In the genomic region with DNA sequence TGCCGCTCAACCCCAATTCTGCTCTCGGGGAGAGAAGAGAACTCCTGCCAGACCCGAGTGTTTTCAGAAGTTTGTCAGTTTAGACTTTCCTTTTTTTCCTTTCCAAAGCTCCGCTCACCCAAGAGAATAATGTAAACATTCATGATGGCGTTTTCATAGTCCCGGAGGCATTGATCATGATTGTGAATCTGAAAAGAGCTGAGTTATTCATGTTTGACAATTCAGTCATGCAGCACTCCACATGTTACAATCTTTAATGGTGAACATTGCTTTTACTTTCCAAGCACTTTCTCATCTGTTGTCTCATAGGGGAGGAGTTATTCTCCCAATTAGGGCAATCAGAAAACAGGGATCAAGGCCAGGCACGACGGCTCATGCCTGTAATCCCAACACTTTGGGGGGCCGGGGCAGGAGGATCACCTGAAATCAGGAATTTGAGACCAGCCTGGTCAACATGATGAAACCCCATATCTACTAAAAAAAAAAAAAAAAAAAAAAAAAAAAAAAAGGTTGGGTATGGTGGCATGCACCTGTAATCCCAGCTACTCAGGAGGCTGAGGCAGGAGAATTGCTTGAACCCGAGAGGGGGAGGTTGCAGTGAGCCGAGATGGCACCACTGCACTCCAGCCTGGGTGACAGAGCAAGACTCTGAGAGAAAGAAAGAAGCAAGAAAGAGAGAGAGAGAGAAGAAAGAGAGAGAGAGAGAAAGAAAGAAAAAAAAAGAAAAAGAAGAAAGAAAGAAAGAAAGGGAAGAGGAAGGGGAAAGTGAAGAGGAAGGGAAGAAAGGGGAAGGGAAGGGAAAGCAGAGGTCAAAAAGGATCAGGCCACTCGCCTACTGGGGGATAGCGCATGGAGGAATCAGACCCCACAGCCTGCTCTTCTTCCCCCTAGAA, we compare ENCODE assay signal across 8 cellular contexts.
A peak's percentile ranks its signal among the peaks of the same experiment; 100 is the strongest.
DNase-seq lines count a peak whose midpoint lies in the region; ATAC-seq and TF ChIP-seq lines count a peak whose summit lies in the region.

No MANE protein-coding gene starts in this region.

- no peaks in the 10 kb centered on the region for H3K36me3 ChIP-seq in PC-3 (ENCODE audit: low read depth, low read length)

- H3K9ac ChIP-seq in PC-3 (ENCODE audit: low read length): no peak overlapping the region

- H3K4me3 Mint-ChIP-seq in endothelial cell (ENCODE audit: unreplicated experiment): peak overlapping the region; percentile 10
- H3K4me3 Mint-ChIP-seq in natural killer cell treated with Interleukin-12 subunit alpha and Interleukin-12 subunit beta and Interleukin-15 and Interleukin-18, amount 100 ng/mL, for 72 hours: peak overlapping the region; percentile 93

- no peaks in the 10 kb centered on the region for H3K9me3 Mint-ChIP-seq in endothelial cell (ENCODE audit: unreplicated experiment)
- H3K9me3 Mint-ChIP-seq in natural killer cell treated with Interleukin-12 subunit alpha and Interleukin-12 subunit beta and Interleukin-15 and Interleukin-18, amount 100 ng/mL, for 72 hours: no peaks in the 10 kb centered on the region

- H3K36me3 Mint-ChIP-seq in endothelial cell (ENCODE audit: low read depth, unreplicated experiment): no peaks in the 10 kb centered on the region
- no peaks in the 10 kb centered on the region for H3K36me3 Mint-ChIP-seq in natural killer cell treated with Interleukin-12 subunit alpha and Interleukin-12 subunit beta and Interleukin-15 and Interleukin-18, amount 100 ng/mL, for 72 hours

- peaks cover 3% of the 10 kb centered on the region for H3K4me1 Mint-ChIP-seq in endothelial cell (ENCODE audit: unreplicated experiment)
- H3K4me1 Mint-ChIP-seq in natural killer cell treated with Interleukin-12 subunit alpha and Interleukin-12 subunit beta and Interleukin-15 and Interleukin-18, amount 100 ng/mL, for 72 hours (ENCODE audit: low read depth in 2 of 2): peaks cover 42 to 45% of the 10 kb centered on the region in 2 donors

- POLR2A ChIA-PET in PC-3 (lab: Charles Lee; ENCODE audit: unreplicated experiment): interaction anchor here (0.6 kb wide), 1 partner anchor 10 kb away, joined by 7 read pairs; no protein-coding TSS in a partner anchor

- H3K9me2 ChIP-seq in PC-3 (replicated peaks; ENCODE audit: low read length): no peaks in the 10 kb centered on the region

- no peaks in the 10 kb centered on the region for H3K79me2 ChIP-seq in PC-3 (ENCODE audit: low read length)

- peaks cover 10% of the 10 kb centered on the region; the same call in 1 of the 2 replicates for H3K4me1 ChIP-seq in PC-3 (ENCODE audit: insufficient read depth, low read length)

- H2AFZ ChIP-seq in PC-3 (ENCODE audit: low read length): peak overlapping the region; percentile 19; the same call in 1 of the 2 replicates

- no peaks in the 10 kb centered on the region for H4K20me1 ChIP-seq in PC-3 (ENCODE audit: low read length)

- no peak overlapping the region for H3K27ac Mint-ChIP-seq in endothelial cell (ENCODE audit: unreplicated experiment)
- peak overlapping the region; percentile 74 to 85 for H3K27ac Mint-ChIP-seq in natural killer cell treated with Interleukin-12 subunit alpha and Interleukin-12 subunit beta and Interleukin-15 and Interleukin-18, amount 100 ng/mL, for 72 hours

- H3K27ac ChIP-seq in PC-3 (ENCODE audit: low read length): no peak overlapping the region

- no peaks in the 10 kb centered on the region for H3F3A ChIP-seq in PC-3 (ENCODE audit: low read length, unreplicated experiment)

- H3K27me3 Mint-ChIP-seq in endothelial cell (ENCODE audit: unreplicated experiment): peaks cover 8% of the 10 kb centered on the region
- H3K27me3 Mint-ChIP-seq in natural killer cell treated with Interleukin-12 subunit alpha and Interleukin-12 subunit beta and Interleukin-15 and Interleukin-18, amount 100 ng/mL, for 72 hours: peaks cover 0 to 2% of the 10 kb centered on the region in 2 donors

- DNase-seq in AG09309 (ENCODE audit: low read depth) (no peak), PC-3 (no peak), endothelial cell (ENCODE audit: low spot score) (no peak), H4 (ENCODE audit: low spot score) (no peak)
- no peak for DNase-seq in natural killer cell treated with Interleukin-12 subunit alpha and Interleukin-12 subunit beta and Interleukin-15 and Interleukin-18, amount 100 ng/mL, for 72 hours (ENCODE audit: low spot score)
- DNase-seq in activated CD4-positive, alpha-beta T cell treated with anti-CD3 and anti-CD28 coated beads, Interleukin-2, amount 50 U/mL, for 1 hour: no peak

- BruUV-seq in PC-3 (replicated peaks; lab: Mats Ljungman, UMichigan): no TSS peak

- TF ChIP-seq CTCF in AG09309 (IDR thresholded peaks at IDR 0.05; ENCODE audit: control insufficient read depth, insufficient read depth, low read depth, low read length, missing control alignments) (no peak), PC-3 (conservative IDR thresholded peaks at IDR 0.05; ENCODE audit: low read depth, low read length) (no peak), endothelial cell (IDR thresholded peaks at IDR 0.05; ENCODE audit: unreplicated experiment) (no peak)

- no peaks in the 10 kb centered on the region for H3K9me3 ChIP-seq in PC-3 (ENCODE audit: low read length)

- ATAC-seq in PC-3: no peak
- ATAC-seq in natural killer cell treated with Interleukin-12 subunit alpha and Interleukin-12 subunit beta and Interleukin-15 and Interleukin-18, amount 100 ng/mL, for 72 hours: no peak
- ATAC-seq in HG03135 (IDR thresholded peaks at IDR 0.05; ENCODE audit: unreplicated experiment): no peak
- ATAC-seq in GM21529 (IDR thresholded peaks at IDR 0.05; ENCODE audit: unreplicated experiment): no peak

- intact Hi-C loops in PC-3 (cut with micrococcal nuclease): no loop called here

- H3K4me2 ChIP-seq in PC-3 (ENCODE audit: low read length): peak overlapping the region; percentile 69

- H3K27me3 ChIP-seq in PC-3 (ENCODE audit: low read length): peaks cover 69% of the 10 kb centered on the region

- CTCF ChIA-PET in PC-3 (lab: Charles Lee): no interaction called here

- peak overlapping the region; percentile 61 for H3K4me3 ChIP-seq in AG09309 (ENCODE audit: control insufficient read depth, low read depth, low read length)
- H3K4me3 ChIP-seq in PC-3 (ENCODE audit: low read length): peak overlapping the region; percentile 44; the same call in 1 of the 2 replicates
